ENCODE assay signal across 8 cellular contexts in genomic region chr5:168328804-168329203, GRCh38. TPM values are rescaled to one million over a fixed set of nuclear protein-coding genes. Genes with fewer than 3 reads are reported as not detected.
DNase-seq lines count a peak whose midpoint lies in the region; ATAC-seq lines count a peak whose summit lies in the region.

No MANE protein-coding gene starts in this region.

- ATAC-seq in GM18499 (IDR thresholded peaks at IDR 0.05; ENCODE audit: insufficient read depth, unreplicated experiment) (peak; percentile 58), HG02884 (IDR thresholded peaks at IDR 0.05; ENCODE audit: unreplicated experiment) (peak; percentile 67), left lobe of liver (peak; percentile 46)

- DNase-seq in NCI-H748 (lab: John Stamatoyannopoulos, UW; ENCODE audit: unreplicated experiment) (peak; percentile 75), left lobe of liver (ENCODE audit: low spot score) (no peak), NCI-H1930 (lab: John Stamatoyannopoulos, UW) (no peak), medulla oblongata (ENCODE audit: extremely low spot score) (no peak), dedifferentiated amniotic fluid mesenchymal stem cell (ENCODE audit: extremely low spot score) (no peak), GOT3 (lab: John Stamatoyannopoulos, UW) (no peak)

RNA-seq across cellular contexts. Expression of gene WWC1, which starts 37.4 kb away (rescaled TPM):
- total RNA-seq in left lobe of liver, result 11.2 TPM
